ENCODE assay signal across 8 cellular contexts in the genomic region with DNA sequence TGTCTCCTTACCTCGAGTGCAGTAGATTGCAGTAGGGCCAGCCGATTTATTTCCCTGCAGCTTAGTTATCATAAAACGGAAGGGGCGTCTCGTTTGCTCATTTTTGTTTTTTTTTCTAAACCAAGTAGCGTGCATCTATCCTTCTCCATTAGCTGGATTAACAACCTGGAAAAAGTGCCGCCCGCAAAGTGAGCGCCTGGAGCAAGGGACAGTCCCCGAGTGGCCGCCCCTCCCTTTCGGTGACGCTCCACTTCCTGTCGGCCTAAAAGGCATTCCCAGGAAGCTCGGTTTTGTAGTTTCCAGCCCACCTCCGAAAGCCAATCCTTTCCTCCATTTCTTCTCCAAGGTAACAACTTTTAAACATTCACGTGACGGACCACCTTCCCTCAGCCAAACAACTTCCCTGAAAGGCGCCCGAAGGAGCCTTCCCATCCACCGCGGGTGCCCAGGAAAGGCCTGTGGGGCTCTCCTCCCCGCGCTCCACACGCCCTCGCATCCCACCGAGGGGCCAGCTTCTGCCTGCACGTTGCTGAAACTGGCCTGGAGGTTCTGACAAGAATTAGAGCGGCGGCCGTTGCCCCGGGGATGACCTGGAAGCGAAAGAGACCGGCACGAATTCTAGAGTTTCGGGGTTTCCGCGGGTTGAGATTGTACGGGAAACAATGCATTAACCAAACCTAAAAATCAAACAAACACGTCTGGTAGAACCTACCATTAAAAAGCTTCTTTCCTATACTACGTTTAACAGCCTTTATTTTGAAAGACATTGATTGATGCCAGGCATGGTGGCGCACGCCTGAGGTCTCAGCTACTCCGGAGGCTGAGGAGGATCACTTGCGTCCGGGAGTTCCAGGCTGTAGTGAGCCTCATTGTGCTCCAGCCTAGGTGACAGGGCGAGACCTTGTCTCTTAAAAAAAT.
DNase-seq lines count a peak whose midpoint lies in the region; ATAC-seq lines count a peak whose summit lies in the region.

A gene with protein sequence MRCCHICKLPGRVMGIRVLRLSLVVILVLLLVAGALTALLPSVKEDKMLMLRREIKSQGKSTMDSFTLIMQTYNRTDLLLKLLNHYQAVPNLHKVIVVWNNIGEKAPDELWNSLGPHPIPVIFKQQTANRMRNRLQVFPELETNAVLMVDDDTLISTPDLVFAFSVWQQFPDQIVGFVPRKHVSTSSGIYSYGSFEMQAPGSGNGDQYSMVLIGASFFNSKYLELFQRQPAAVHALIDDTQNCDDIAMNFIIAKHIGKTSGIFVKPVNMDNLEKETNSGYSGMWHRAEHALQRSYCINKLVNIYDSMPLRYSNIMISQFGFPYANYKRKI (minus strand): TSS at position 221 of the 918 bp plus-strand sequence. CDS start 6,085 bp downstream, outside the sequence.

- ATAC-seq in GM18873 (IDR thresholded peaks at IDR 0.05; ENCODE audit: low FRiP score, unreplicated experiment), result peak; percentile 33
- peak; percentile 43 for ATAC-seq in HG03159 (IDR thresholded peaks at IDR 0.05; ENCODE audit: unreplicated experiment)

- DNase-seq in AG08395 (ENCODE audit: low spot score), result peak; percentile 74
- DNase-seq in NCI-H2227 (lab: John Stamatoyannopoulos, UW; ENCODE audit: unreplicated experiment), result peak; percentile 93
- peak; percentile 10 for DNase-seq in activated CD4-positive, CD25-positive, alpha-beta regulatory T cell treated with anti-CD3 and anti-CD28 coated beads, Interleukin-2, amount 50 U/mL, for 16 hours (ENCODE audit: low read depth, low spot score)
- peak; percentile 98 for DNase-seq in cerebellar cortex (ENCODE audit: low spot score)
- DNase-seq in islet precursor cell, result peak; percentile 97
- peak; percentile 57 for DNase-seq in stimulated activated CD4-positive, alpha-beta T cell treated with anti-CD3 and anti-CD28 coated beads, Interleukin-12 subunit alpha, Interleukin-12 subunit beta, amount 100 ng/mL, for 4 hours

Comparison
In these comparisons a context has a peak if more than half of its experiments do, and no peak if none do; other contexts are left out.
1. Peak in every context shown above with its lines: DNase-seq and ATAC-seq.
2. DNase-seq: peak in every context shown above with its lines; median percentile 98 in cerebellar cortex; 97 in islet precursor cell; 93 in NCI-H2227; 74 in AG08395; 57 in stimulated activated CD4-positive, alpha-beta T cell treated with anti-CD3 and anti-CD28 coated beads, Interleukin-12 subunit alpha, Interleukin-12 subunit beta, amount 100 ng/mL, for 4 hours; 10 in activated CD4-positive, CD25-positive, alpha-beta regulatory T cell treated with anti-CD3 and anti-CD28 coated beads, Interleukin-2, amount 50 U/mL, for 16 hours.